1 cellular context compared by ENCODE assay signal in genomic region chr3:45464336-45464809, GRCh38.
TF ChIP-seq lines count a peak whose summit lies in the region.

No MANE protein-coding gene starts in this region.

TF ChIP-seq in GM12878, 131 proteins besides CTCF, POLR2A, EP300 and RAD21 (continued from another document):
- TF ChIP-seq ZNF592 (IDR thresholded peaks at IDR 0.05) (no peak), NR2C1 (IDR thresholded peaks at IDR 0.05) (peak; percentile 48; the same call in 1 of the 2 replicates), SPI1 (IDR thresholded peaks at IDR 0.05; ENCODE audit: borderline replicate concordance, insufficient read depth, low read depth, low read length) (peak; percentile 23; the same call in 1 of the 2 replicates), CREB1 (IDR thresholded peaks at IDR 0.05; ENCODE audit: low read depth) (no peak), HSF1 (IDR thresholded peaks at IDR 0.05; ENCODE audit: low read depth, low read length) (no peak), SMAD1 (IDR thresholded peaks at IDR 0.05; ENCODE audit: low read depth, partially characterized antibody) (no peak), WRNIP1 (IDR thresholded peaks at IDR 0.05; ENCODE audit: borderline replicate concordance, low read depth, low read length) (no peak), ZBTB40 (IDR thresholded peaks at IDR 0.05; ENCODE audit: borderline replicate concordance) (no peak), STAT1 (conservative IDR thresholded peaks at IDR 0.05) (no peak), IRF3 (IDR thresholded peaks at IDR 0.05) (no peak), NR2F1 (conservative IDR thresholded peaks at IDR 0.05) (peak; percentile 39; the same call in 1 of the 2 replicates), SUZ12 (IDR thresholded peaks at IDR 0.05; ENCODE audit: unreplicated experiment) (no peak)
TF ChIP-seq in GM12878: peak in this region for 3.
